In the genomic region with DNA sequence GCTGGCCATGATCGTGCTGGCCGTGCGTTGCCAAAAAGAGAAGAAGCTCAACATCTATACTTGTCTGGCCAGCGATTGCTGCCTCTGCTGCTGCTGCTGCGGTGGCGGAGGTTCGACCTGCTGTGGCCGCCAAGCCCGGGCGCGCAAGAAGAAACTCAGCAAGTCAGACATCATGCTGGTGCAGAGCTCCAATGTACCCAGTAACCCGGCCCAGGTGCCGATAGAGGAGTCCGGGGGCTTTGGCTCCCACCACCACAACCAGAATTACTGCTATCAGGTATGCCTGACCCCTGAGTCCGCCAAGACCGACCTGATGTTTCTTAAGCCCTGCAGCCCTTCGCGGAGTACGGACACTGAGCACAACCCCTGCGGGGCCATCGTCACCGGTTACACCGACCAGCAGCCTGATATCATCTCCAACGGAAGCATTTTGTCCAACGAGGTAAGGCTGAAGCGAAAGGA, we compare ENCODE assay signal across 9 cellular contexts. TPM values are rescaled to one million over a fixed set of nuclear protein-coding genes. Genes with fewer than 3 reads are reported as not detected.
DNase-seq lines count a peak whose midpoint lies in the region; ATAC-seq, FAIRE-seq and TF ChIP-seq lines count a peak whose summit lies in the region.
"Had no signal": no experiment of that assay in that cellular context is flagged by ENCODE, and none has a peak within 500 bp of the region (broad histone marks: within the 10 kb centered on the region; RNA-seq: fewer than 3 reads in every experiment).

No MANE protein-coding gene starts in this region.

- no peak for ATAC-seq in HepG2
- no peak for ATAC-seq in HG02642 (IDR thresholded peaks at IDR 0.05; ENCODE audit: poor library complexity, unreplicated experiment)
- ATAC-seq in CD8-positive, alpha-beta T cell: no peak
- ATAC-seq: left lung had no signal

- H3K27ac ChIP-seq in AG04450 (ENCODE audit: low read depth, low read length) (no peak overlapping the region), HEK293 (ENCODE audit: extremely low read depth, low read depth, low read length) (no peak overlapping the region), HepG2 (ENCODE audit: extremely low read length, insufficient read depth, low read length) (no peak overlapping the region)
- H3K27ac ChIP-seq in CD8-positive, alpha-beta T cell (ENCODE audit: low read depth, low read length): no peak overlapping the region
- H3K27ac ChIP-seq: left lung had no signal

- in situ Hi-C loops in HepG2 (cut with HindIII; ENCODE audit: extremely low pct_ligation_motif_present, low pct_unique_long_range_greater_than_20kb): no loop called here

- intact Hi-C loops in HepG2 (cut with micrococcal nuclease; ENCODE audit: unreplicated experiment): loop anchor here (10.0 kb wide), 1 partner anchor 922 kb away; no protein-coding TSS in a partner anchor
- intact Hi-C loops in CD8-positive, alpha-beta T cell (cut with DNase I, micrococcal nuclease): no loop called here

- 39% methylated on average over 3 of the region's 26 CpGs for WGBS in HepG2 (ENCODE audit: low lambda C conversion rate)

- no peak for DNase-seq in AG04450 (ENCODE audit: low read depth, low spot score)
- DNase-seq in epithelial cell of esophagus (ENCODE audit: low read depth): peak; percentile 9
- no peak for DNase-seq in NCI-H2029 (lab: John Stamatoyannopoulos, UW)
- DNase-seq in HepG2 (ENCODE audit: low spot score): no peak
- no peak for DNase-seq in CD8-positive, alpha-beta T cell

- TF ChIP-seq RAD21 in HepG2 (CRISPR knock-in tag; IDR thresholded peaks at IDR 0.05): no peak

- H3K9me3 ChIP-seq in AG04450 (ENCODE audit: control insufficient read depth, insufficient read depth, low read length): peaks cover 3% of the 10 kb centered on the region; the same call in 1 of the 2 replicates
- no peaks in the 10 kb centered on the region for H3K9me3 ChIP-seq in HEK293 (ENCODE audit: control insufficient read depth, insufficient read depth, low read depth, low read length)
- H3K9me3 ChIP-seq in neuron (ENCODE audit: low read length): no peaks in the 10 kb centered on the region
- no peaks in the 10 kb centered on the region for H3K9me3 ChIP-seq in HepG2 (ENCODE audit: low read length)
- H3K9me3 ChIP-seq in CD8-positive, alpha-beta T cell (ENCODE audit: low read length): no peaks in the 10 kb centered on the region
- H3K9me3 ChIP-seq: left lung had no signal

- BruUV-seq in HepG2 (replicated peaks; lab: Mats Ljungman, UMichigan): no TSS peak

- no peaks in the 10 kb centered on the region for H3K36me3 Mint-ChIP-seq in CD8-positive, alpha-beta T cell

- peaks cover 0 to 7% of the 10 kb centered on the region in 2 experiments; a peak in 1 of 3 replicates for H3K36me3 ChIP-seq in HEK293 (ENCODE audit: control insufficient read depth in 2 of 2, insufficient read depth in 1 of 2, low read length in 2 of 2)
- H3K36me3 ChIP-seq in neuron (ENCODE audit: insufficient read depth, low read length): no peaks in the 10 kb centered on the region
- no peaks in the 10 kb centered on the region for H3K36me3 ChIP-seq in HepG2 (replicated peaks in 1 of 2; ENCODE audit: control insufficient read depth in 1 of 2, insufficient read depth in 2 of 2, low read length in 2 of 2)
- H3K36me3 ChIP-seq in CD8-positive, alpha-beta T cell (ENCODE audit: insufficient read depth, low read length): no peaks in the 10 kb centered on the region
- H3K36me3 ChIP-seq: left lung had no signal

- TF ChIP-seq CTCF in AG04450 (IDR thresholded peaks at IDR 0.05; ENCODE audit: low read depth, low read length) (no peak), HEK293 (tag by site-specific recombination; IDR thresholded peaks at IDR 0.05) (no peak), epithelial cell of esophagus (IDR thresholded peaks at IDR 0.05; ENCODE audit: insufficient read depth, low read depth, low read length, missing control alignments) (no peak), HepG2 (CRISPR knock-in tag; IDR thresholded peaks at IDR 0.05) (no peak)
- TF ChIP-seq CTCF in CD8-positive, alpha-beta T cell (IDR thresholded peaks at IDR 0.05): no peak

- no peak for TF ChIP-seq POLR2A in HepG2 (IDR thresholded peaks at IDR 0.05; ENCODE audit: insufficient read depth in 1 of 2, low read depth in 2 of 2, low read length in 2 of 2)

- no peak overlapping the region for H3K9ac ChIP-seq in HepG2 (ENCODE audit: insufficient read depth, low read depth, low read length)

- no peaks in the 10 kb centered on the region for H3K79me2 ChIP-seq in HepG2 (ENCODE audit: insufficient read depth, low read length)

- POLR2A ChIA-PET in AG04450 (lab: Yijun Ruan, JAX): no interaction called here
- POLR2A ChIA-PET in HEK293 (lab: Yijun Ruan, JAX): no interaction called here
- POLR2A ChIA-PET in HepG2 (lab: Yijun Ruan, JAX): no interaction called here
- POLR2A ChIA-PET in CD8-positive, alpha-beta T cell (lab: Charles Lee): no interaction called here

- H3K27me3 Mint-ChIP-seq in CD8-positive, alpha-beta T cell (ENCODE audit: low read depth): peaks cover 51% of the 10 kb centered on the region

- H3K4me3 ChIP-seq in AG04450 (ENCODE audit: low read depth, low read length): peak overlapping the region; percentile 69
- H3K4me3 ChIP-seq in HEK293 (ENCODE audit: low read depth, low read length): peak overlapping the region; percentile 40
- no peak overlapping the region for H3K4me3 ChIP-seq in epithelial cell of esophagus (ENCODE audit: low read length)
- peak overlapping the region; percentile 54 for H3K4me3 ChIP-seq in neuron (ENCODE audit: low read length)
- H3K4me3 ChIP-seq in HepG2 (replicated peaks in 1 of 3; ENCODE audit: insufficient read depth in 1 of 3, low read depth in 2 of 3, low read length in 3 of 3): no peak overlapping the region
- H3K4me3 ChIP-seq in CD8-positive, alpha-beta T cell (ENCODE audit: low read depth, low read length): no peak overlapping the region

- H3K4me1 ChIP-seq in HEK293 (ENCODE audit: control insufficient read depth, insufficient read depth, low read length) (no peaks in the 10 kb centered on the region; the same call in 1 of the 2 replicates), neuron (ENCODE audit: insufficient read depth, low read length) (peaks cover 14% of the 10 kb centered on the region), HepG2 (ENCODE audit: insufficient read depth, low read length) (no peaks in the 10 kb centered on the region)
- no peaks in the 10 kb centered on the region for H3K4me1 ChIP-seq in CD8-positive, alpha-beta T cell (ENCODE audit: insufficient read depth, low read length)

- no peaks in the 10 kb centered on the region for H3K9me3 Mint-ChIP-seq in CD8-positive, alpha-beta T cell

- no peak for FAIRE-seq in HepG2 (lab: Jason Lieb, UNC)

- H3K27me3 ChIP-seq in AG04450 (ENCODE audit: control insufficient read depth, insufficient read depth, low read length): peaks cover 52% of the 10 kb centered on the region
- no peaks in the 10 kb centered on the region for H3K27me3 ChIP-seq in neuron (ENCODE audit: insufficient read depth, low read length)
- H3K27me3 ChIP-seq in HepG2 (ENCODE audit: control insufficient read depth in 1 of 2, insufficient read depth in 2 of 2, low read length in 2 of 2): peaks cover 0 to 8% of the 10 kb centered on the region in 2 experiments; a peak in 2 of 5 replicates
- no peaks in the 10 kb centered on the region for H3K27me3 ChIP-seq in CD8-positive, alpha-beta T cell (ENCODE audit: insufficient read depth, low read length)

- CTCF ChIA-PET in AG04450 (lab: Charles Lee) (interaction anchor here (0.6 to 3.9 kb wide), 6 partner anchors 9 to 687 kb away, joined by 3 to 23 read pairs (median 4); no protein-coding TSS in a partner anchor), HEK293 (lab: Yijun Ruan, JAX) (interaction anchor here (0.7 to 1.1 kb wide), 4 partner anchors 23 to 324 kb away, joined by 3 read pairs; no protein-coding TSS in a partner anchor), HepG2 (lab: Yijun Ruan, JAX; ENCODE audit: low intra/inter-chr PET ratio, low total read pairs) (no interaction called here)
- CTCF ChIA-PET in CD8-positive, alpha-beta T cell (lab: Charles Lee): no interaction called here

- no peak overlapping the region for H3K4me2 ChIP-seq in HepG2 (ENCODE audit: low read depth, low read length)

- H3K4me1 Mint-ChIP-seq in CD8-positive, alpha-beta T cell (ENCODE audit: low read depth): peaks cover 14% of the 10 kb centered on the region

- H2AFZ ChIP-seq in neuron (ENCODE audit: low read depth, low read length): no peak overlapping the region
- no peak overlapping the region for H2AFZ ChIP-seq in HepG2 (ENCODE audit: low read length)

- no peak overlapping the region for H3K27ac Mint-ChIP-seq in CD8-positive, alpha-beta T cell

- TF ChIP-seq EP300 in HepG2 (IDR thresholded peaks at IDR 0.05; ENCODE audit: low read depth in 2 of 2, low read length in 2 of 2) (no peak), HepG2 (CRISPR knock-in tag; IDR thresholded peaks at IDR 0.05; ENCODE audit: borderline replicate concordance) (no peak)

- no peaks in the 10 kb centered on the region for H4K20me1 ChIP-seq in HepG2 (ENCODE audit: insufficient read depth, low read length)

- no peak overlapping the region for H3K4me3 Mint-ChIP-seq in CD8-positive, alpha-beta T cell

TF ChIP-seq in HepG2, 621 proteins besides CTCF, POLR2A, EP300 and RAD21 (continues in another document):
- TF ChIP-seq BORCS8-MEF2B (CRISPR knock-in tag; IDR thresholded peaks at IDR 0.05): no peak

RNA-seq across cellular contexts. Expression of a gene that starts 3.3 kb away (rescaled TPM):
- polyA plus RNA-seq in AG04450 (2011; rRNA removed): 0.36 and 0.37 TPM in 2 replicates
- 0.60 and 0.65 TPM in 2 replicates for polyA minus RNA-seq in AG04450 (2011; rRNA and poly(A)+ RNA removed)
- total RNA-seq in HepG2 (2016; rRNA removed; fragmentation: Illumina TruSeq; extraction: Trizol): not detected in 2 replicates
- total RNA-seq in HepG2 (2016; cell fraction: cytosol; rRNA removed; fragmentation: Illumina TruSeq; extraction: Trizol; ENCODE audit: low read depth): not detected in 2 replicates
- not detected in 2 replicates for total RNA-seq in HepG2 (2016; cell fraction: insoluble cytoplasmic fraction; rRNA removed; fragmentation: Illumina TruSeq; extraction: Trizol)
- total RNA-seq in HepG2 (2016; cell fraction: membrane; rRNA removed; fragmentation: Illumina TruSeq; extraction: Trizol): not detected in 2 replicates
- total RNA-seq in HepG2 (2016; cell fraction: nucleus; rRNA removed; fragmentation: Illumina TruSeq; extraction: Trizol): not detected in 2 replicates
- polyA plus RNA-seq in HepG2 (2011; rRNA removed): not detected in 2 replicates
- not detected in 2 replicates for polyA plus RNA-seq in HepG2 (2011; cell fraction: cytosol; rRNA removed)
- 0.02 TPM in 1 of 2 replicates, not detected in the other for polyA plus RNA-seq in HepG2 (2011; cell fraction: nucleus; rRNA removed)
- not detected in 2 replicates for polyA plus RNA-seq in HepG2 (2012)
- not detected in 2 replicates for polyA plus RNA-seq in HepG2 (2016; cell fraction: cytosol; fragmentation: Illumina TruSeq; extraction: Trizol; ENCODE audit: low read depth)
- not detected in 2 replicates for polyA plus RNA-seq in HepG2 (2016; cell fraction: insoluble cytoplasmic fraction; fragmentation: Illumina TruSeq; extraction: Trizol; ENCODE audit: low read depth)
- not detected in 2 replicates for polyA plus RNA-seq in HepG2 (2016; cell fraction: membrane; fragmentation: Illumina TruSeq; extraction: Trizol; ENCODE audit: low read depth)
- polyA plus RNA-seq in HepG2 (2016; cell fraction: nucleus; fragmentation: Illumina TruSeq; extraction: Trizol; ENCODE audit: insufficient read depth, low read depth): not detected in 2 replicates
- polyA minus RNA-seq in HepG2 (2011; rRNA and poly(A)+ RNA removed; ENCODE audit: low replicate concordance): 10.9 TPM in 1 of 2 replicates, not detected in the other
- not detected in 2 replicates for polyA minus RNA-seq in HepG2 (2011; cell fraction: cytosol; rRNA and poly(A)+ RNA removed)
- polyA minus RNA-seq in HepG2 (2011; cell fraction: nucleus; rRNA and poly(A)+ RNA removed): not detected in 2 replicates
- not detected for total RNA-seq in CD8-positive, alpha-beta T cell

Comparison
In these comparisons a context has a peak if more than half of its experiments do, and no peak if none do; other contexts are left out.
1. H3K4me3 ChIP-seq: peak in AG04450 (single experiment), HEK293 (single experiment) and neuron (single experiment); none in epithelial cell of esophagus (single experiment), HepG2 (0 of 3) and CD8-positive, alpha-beta T cell (single experiment).
2. CTCF ChIA-PET loops: an anchor here in AG04450 (0.6 to 3.9 kb wide) and HEK293 (0.7 to 1.1 kb wide); none called in HepG2 and CD8-positive, alpha-beta T cell.